Comparison of ENCODE assay signal across 1 cellular context in the genomic region with DNA sequence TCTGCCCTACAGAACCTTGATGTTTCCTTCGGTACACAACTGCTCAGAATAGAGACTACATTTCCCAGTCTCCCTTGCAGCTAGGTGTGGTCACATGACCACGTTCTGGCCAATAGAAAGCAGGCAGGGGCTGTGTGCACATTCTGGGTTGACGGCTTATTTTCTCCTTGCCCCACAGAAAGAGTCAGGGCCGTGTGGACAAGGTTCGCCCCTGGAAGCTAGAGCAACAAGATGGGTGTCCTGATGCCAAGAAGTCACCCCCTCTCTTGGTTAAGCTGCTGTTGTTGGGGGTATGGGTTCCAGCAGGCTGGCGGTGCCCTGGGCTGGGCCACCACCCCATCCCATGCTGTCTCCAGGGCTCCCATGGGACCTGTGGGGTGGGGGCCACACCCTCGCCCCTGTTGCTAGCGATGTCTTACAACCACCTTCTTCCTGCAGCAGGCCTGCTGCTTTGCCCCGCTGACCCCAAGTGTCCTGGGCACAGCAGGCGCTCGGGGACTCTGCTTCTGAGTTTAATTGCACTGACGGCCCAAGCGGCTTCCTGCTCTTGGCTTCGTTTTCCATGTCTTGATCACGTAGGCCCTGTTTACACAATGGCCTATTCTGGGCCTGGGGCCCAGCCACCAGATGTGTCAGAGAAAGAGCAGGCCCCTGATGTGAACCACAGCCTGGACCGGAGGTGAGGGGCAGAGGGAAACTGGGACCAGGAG.
TF ChIP-seq lines count a peak whose summit lies in the region.

No MANE protein-coding gene starts in this region.

TF ChIP-seq in H1, 55 proteins besides CTCF, POLR2A, EP300 and RAD21:
- peak; percentile 81 for TF ChIP-seq SIX5 (IDR thresholded peaks at IDR 0.05; ENCODE audit: low read depth, low read length)
- no peak for TF ChIP-seq EGR1 (IDR thresholded peaks at IDR 0.05; ENCODE audit: borderline replicate concordance, low read depth, low read length)
- no peak for TF ChIP-seq GABPA (IDR thresholded peaks at IDR 0.05; ENCODE audit: borderline replicate concordance, insufficient read depth, low read length)
- TF ChIP-seq POU5F1 (IDR thresholded peaks at IDR 0.05; ENCODE audit: low read depth, low read length) = no peak
- TF ChIP-seq RNF2 (IDR thresholded peaks at IDR 0.05; ENCODE audit: borderline replicate concordance, low read depth, low read length, missing control alignments, poor library complexity, severe bottlenecking) = no peak
- TF ChIP-seq SIRT6 (IDR thresholded peaks at IDR 0.05; ENCODE audit: low read length) = no peak
- no peak for TF ChIP-seq CTBP2 (IDR thresholded peaks at IDR 0.05; ENCODE audit: borderline replicate concordance, insufficient read depth, insufficient read length, low read length)
- no peak for TF ChIP-seq RXRA (IDR thresholded peaks at IDR 0.05; ENCODE audit: insufficient read depth, low read depth, low read length)
- TF ChIP-seq EZH2 (IDR thresholded peaks at IDR 0.05; ENCODE audit: low read depth, low read length, severe bottlenecking) = no peak
- no peak for TF ChIP-seq CREB1 (IDR thresholded peaks at IDR 0.05)
- no peak for TF ChIP-seq GTF2F1 (IDR thresholded peaks at IDR 0.05; ENCODE audit: borderline replicate concordance, low read depth, low read length)
- TF ChIP-seq CHD2 (IDR thresholded peaks at IDR 0.05; ENCODE audit: low read length) = no peak
- TF ChIP-seq MAFK (IDR thresholded peaks at IDR 0.05; ENCODE audit: low read depth, low read length) = no peak
- no peak for TF ChIP-seq YY1 (IDR thresholded peaks at IDR 0.05; ENCODE audit: low read depth, low read length)
- no peak for TF ChIP-seq JUN (IDR thresholded peaks at IDR 0.05; ENCODE audit: low read depth, low read length)
- TF ChIP-seq, protein P1, sequence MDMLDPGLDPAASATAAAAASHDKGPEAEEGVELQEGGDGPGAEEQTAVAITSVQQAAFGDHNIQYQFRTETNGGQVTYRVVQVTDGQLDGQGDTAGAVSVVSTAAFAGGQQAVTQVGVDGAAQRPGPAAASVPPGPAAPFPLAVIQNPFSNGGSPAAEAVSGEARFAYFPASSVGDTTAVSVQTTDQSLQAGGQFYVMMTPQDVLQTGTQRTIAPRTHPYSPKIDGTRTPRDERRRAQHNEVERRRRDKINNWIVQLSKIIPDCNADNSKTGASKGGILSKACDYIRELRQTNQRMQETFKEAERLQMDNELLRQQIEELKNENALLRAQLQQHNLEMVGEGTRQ (IDR thresholded peaks at IDR 0.05; ENCODE audit: low read length) = peak; percentile 91
- TF ChIP-seq CHD1 (IDR thresholded peaks at IDR 0.05; ENCODE audit: low read depth, low read length) = no peak
- no peak for TF ChIP-seq SUZ12 (IDR thresholded peaks at IDR 0.05; ENCODE audit: low read length)
- no peak for TF ChIP-seq KDM4A (IDR thresholded peaks at IDR 0.05; ENCODE audit: low read depth, low read length, severe bottlenecking)
- TF ChIP-seq ATF3 (IDR thresholded peaks at IDR 0.05; ENCODE audit: insufficient read depth, low read depth, low read length) = peak; percentile 69
- TF ChIP-seq TEAD4 (IDR thresholded peaks at IDR 0.05; ENCODE audit: low read depth, low read length) = no peak
- 0 out of 2 replicates have a peak, but pooled peaks have one; percentile 22 for TF ChIP-seq TAF1 (IDR thresholded peaks at IDR 0.05; ENCODE audit: low read depth, low read length)
- no peak for TF ChIP-seq TCF12 (IDR thresholded peaks at IDR 0.05; ENCODE audit: low read depth, low read length)
- no peak for TF ChIP-seq NRF1 (IDR thresholded peaks at IDR 0.05; ENCODE audit: low read depth, low read length)
- TF ChIP-seq KDM1A (IDR thresholded peaks at IDR 0.05; ENCODE audit: borderline replicate concordance, low read length) = no peak
- TF ChIP-seq, protein P2, sequence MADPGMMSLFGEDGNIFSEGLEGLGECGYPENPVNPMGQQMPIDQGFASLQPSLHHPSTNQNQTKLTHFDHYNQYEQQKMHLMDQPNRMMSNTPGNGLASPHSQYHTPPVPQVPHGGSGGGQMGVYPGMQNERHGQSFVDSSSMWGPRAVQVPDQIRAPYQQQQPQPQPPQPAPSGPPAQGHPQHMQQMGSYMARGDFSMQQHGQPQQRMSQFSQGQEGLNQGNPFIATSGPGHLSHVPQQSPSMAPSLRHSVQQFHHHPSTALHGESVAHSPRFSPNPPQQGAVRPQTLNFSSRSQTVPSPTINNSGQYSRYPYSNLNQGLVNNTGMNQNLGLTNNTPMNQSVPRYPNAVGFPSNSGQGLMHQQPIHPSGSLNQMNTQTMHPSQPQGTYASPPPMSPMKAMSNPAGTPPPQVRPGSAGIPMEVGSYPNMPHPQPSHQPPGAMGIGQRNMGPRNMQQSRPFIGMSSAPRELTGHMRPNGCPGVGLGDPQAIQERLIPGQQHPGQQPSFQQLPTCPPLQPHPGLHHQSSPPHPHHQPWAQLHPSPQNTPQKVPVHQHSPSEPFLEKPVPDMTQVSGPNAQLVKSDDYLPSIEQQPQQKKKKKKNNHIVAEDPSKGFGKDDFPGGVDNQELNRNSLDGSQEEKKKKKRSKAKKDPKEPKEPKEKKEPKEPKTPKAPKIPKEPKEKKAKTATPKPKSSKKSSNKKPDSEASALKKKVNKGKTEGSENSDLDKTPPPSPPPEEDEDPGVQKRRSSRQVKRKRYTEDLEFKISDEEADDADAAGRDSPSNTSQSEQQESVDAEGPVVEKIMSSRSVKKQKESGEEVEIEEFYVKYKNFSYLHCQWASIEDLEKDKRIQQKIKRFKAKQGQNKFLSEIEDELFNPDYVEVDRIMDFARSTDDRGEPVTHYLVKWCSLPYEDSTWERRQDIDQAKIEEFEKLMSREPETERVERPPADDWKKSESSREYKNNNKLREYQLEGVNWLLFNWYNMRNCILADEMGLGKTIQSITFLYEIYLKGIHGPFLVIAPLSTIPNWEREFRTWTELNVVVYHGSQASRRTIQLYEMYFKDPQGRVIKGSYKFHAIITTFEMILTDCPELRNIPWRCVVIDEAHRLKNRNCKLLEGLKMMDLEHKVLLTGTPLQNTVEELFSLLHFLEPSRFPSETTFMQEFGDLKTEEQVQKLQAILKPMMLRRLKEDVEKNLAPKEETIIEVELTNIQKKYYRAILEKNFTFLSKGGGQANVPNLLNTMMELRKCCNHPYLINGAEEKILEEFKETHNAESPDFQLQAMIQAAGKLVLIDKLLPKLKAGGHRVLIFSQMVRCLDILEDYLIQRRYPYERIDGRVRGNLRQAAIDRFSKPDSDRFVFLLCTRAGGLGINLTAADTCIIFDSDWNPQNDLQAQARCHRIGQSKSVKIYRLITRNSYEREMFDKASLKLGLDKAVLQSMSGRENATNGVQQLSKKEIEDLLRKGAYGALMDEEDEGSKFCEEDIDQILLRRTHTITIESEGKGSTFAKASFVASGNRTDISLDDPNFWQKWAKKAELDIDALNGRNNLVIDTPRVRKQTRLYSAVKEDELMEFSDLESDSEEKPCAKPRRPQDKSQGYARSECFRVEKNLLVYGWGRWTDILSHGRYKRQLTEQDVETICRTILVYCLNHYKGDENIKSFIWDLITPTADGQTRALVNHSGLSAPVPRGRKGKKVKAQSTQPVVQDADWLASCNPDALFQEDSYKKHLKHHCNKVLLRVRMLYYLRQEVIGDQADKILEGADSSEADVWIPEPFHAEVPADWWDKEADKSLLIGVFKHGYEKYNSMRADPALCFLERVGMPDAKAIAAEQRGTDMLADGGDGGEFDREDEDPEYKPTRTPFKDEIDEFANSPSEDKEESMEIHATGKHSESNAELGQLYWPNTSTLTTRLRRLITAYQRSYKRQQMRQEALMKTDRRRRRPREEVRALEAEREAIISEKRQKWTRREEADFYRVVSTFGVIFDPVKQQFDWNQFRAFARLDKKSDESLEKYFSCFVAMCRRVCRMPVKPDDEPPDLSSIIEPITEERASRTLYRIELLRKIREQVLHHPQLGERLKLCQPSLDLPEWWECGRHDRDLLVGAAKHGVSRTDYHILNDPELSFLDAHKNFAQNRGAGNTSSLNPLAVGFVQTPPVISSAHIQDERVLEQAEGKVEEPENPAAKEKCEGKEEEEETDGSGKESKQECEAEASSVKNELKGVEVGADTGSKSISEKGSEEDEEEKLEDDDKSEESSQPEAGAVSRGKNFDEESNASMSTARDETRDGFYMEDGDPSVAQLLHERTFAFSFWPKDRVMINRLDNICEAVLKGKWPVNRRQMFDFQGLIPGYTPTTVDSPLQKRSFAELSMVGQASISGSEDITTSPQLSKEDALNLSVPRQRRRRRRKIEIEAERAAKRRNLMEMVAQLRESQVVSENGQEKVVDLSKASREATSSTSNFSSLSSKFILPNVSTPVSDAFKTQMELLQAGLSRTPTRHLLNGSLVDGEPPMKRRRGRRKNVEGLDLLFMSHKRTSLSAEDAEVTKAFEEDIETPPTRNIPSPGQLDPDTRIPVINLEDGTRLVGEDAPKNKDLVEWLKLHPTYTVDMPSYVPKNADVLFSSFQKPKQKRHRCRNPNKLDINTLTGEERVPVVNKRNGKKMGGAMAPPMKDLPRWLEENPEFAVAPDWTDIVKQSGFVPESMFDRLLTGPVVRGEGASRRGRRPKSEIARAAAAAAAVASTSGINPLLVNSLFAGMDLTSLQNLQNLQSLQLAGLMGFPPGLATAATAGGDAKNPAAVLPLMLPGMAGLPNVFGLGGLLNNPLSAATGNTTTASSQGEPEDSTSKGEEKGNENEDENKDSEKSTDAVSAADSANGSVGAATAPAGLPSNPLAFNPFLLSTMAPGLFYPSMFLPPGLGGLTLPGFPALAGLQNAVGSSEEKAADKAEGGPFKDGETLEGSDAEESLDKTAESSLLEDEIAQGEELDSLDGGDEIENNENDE (IDR thresholded peaks at IDR 0.05; ENCODE audit: insufficient replicate concordance, low read length) = no peak
- TF ChIP-seq SP4 (IDR thresholded peaks at IDR 0.05; ENCODE audit: low read length) = no peak
TF ChIP-seq in H1: peak in this region for 4.
